In the genomic region with DNA sequence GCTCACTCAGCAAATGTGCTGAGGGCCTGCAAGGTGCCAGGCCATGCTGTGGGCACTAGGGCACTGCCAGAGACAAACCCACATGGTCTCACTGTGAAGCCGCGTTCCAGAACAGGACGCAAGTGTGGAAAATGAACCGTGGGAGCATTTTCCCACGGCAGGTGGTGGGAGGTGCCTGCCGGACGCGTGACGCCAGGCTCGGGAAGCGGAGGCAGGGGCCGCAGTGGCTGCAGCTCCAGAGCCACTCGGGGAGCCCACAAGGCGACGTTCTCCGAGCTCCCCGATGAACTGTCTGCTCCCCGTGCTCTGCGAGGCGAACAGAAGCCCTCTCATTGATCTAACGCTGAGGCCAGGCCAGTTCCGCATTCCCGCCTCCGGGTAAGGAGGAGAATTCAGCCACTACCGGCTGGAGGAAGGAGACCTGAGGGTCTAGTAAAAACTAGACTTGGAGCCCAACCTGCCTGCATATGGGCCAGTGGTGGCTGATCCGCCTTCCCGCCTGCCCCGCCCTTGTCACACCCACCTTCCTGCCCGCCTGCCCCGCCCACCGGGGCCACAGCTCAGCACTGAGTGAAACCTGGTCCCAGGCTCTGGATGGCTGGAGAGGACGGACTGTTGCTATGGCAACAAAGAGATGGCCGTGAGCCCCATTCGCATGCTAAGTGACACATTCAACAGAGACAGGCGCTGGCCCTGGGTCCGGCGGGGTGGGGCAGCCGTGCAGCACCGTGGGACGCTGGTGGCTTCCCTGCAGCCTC, we compare ENCODE assay signal across 10 cellular contexts. TPM values are rescaled to one million over a fixed set of nuclear protein-coding genes. Genes with fewer than 3 reads are reported as not detected.
DNase-seq lines count a peak whose midpoint lies in the region; ATAC-seq and TF ChIP-seq lines count a peak whose summit lies in the region.
"Had no signal": no experiment of that assay in that cellular context is flagged by ENCODE, and none has a peak within 500 bp of the region (broad histone marks: within the 10 kb centered on the region; RNA-seq: fewer than 3 reads in every experiment).

No MANE protein-coding gene starts in this region.

- no peaks in the 10 kb centered on the region for H3K4me1 ChIP-seq in RWPE2 (ENCODE audit: insufficient read depth, poor library complexity, severe bottlenecking)

- TF ChIP-seq CTCF in RWPE2 (IDR thresholded peaks at IDR 0.05; ENCODE audit: poor library complexity, severe bottlenecking) (no peak), glutamatergic neuron (IDR thresholded peaks at IDR 0.05; ENCODE audit: partially characterized antibody, unreplicated experiment) (no peak)

- H3K9me3 Mint-ChIP-seq in glutamatergic neuron (ENCODE audit: unreplicated experiment), result peaks cover 3% of the 10 kb centered on the region
- H3K9me3 Mint-ChIP-seq in stimulated activated naive B cell treated with anti-CD40 and anti-IgM and Interleukin-4, amounts not matched to agents 10 μg/mL and 1 μg/mL and 100 μg/mL, for 72 hours, result no peaks in the 10 kb centered on the region

- no peak overlapping the region for H3K27ac Mint-ChIP-seq in glutamatergic neuron (ENCODE audit: unreplicated experiment)
- no peak overlapping the region for H3K27ac Mint-ChIP-seq in stimulated activated naive B cell treated with anti-CD40 and anti-IgM and Interleukin-4, amounts not matched to agents 10 μg/mL and 1 μg/mL and 100 μg/mL, for 72 hours
- H3K27ac Mint-ChIP-seq: CD14-positive monocyte had no signal

- no peaks in the 10 kb centered on the region for H3K9me3 ChIP-seq in RWPE2 (ENCODE audit: severe bottlenecking)

- ATAC-seq in RWPE2 (ENCODE audit: low read depth) (peak; percentile 43; the same call in 2 of the 3 replicates), GM21723 (IDR thresholded peaks at IDR 0.05; ENCODE audit: unreplicated experiment) (no peak)
- ATAC-seq in stimulated activated naive B cell treated with anti-CD40 and anti-IgM and Interleukin-4, amounts not matched to agents 10 μg/mL and 1 μg/mL and 100 μg/mL, for 72 hours (replicated peaks), result peak; percentile 71 to 82

- H3K4me1 Mint-ChIP-seq in glutamatergic neuron (ENCODE audit: low read depth, unreplicated experiment), result peaks cover 13% of the 10 kb centered on the region
- H3K4me1 Mint-ChIP-seq in stimulated activated naive B cell treated with anti-CD40 and anti-IgM and Interleukin-4, amounts not matched to agents 10 μg/mL and 1 μg/mL and 100 μg/mL, for 72 hours, result peaks cover 3 to 16% of the 10 kb centered on the region in 2 donors
- H3K4me1 Mint-ChIP-seq: CD14-positive monocyte had no signal

- no peak overlapping the region for H3K4me3 ChIP-seq in RWPE2 (ENCODE audit: severe bottlenecking)

- no peaks in the 10 kb centered on the region for H3K36me3 ChIP-seq in RWPE2 (ENCODE audit: low read depth)

- H3K36me3 Mint-ChIP-seq in glutamatergic neuron (ENCODE audit: unreplicated experiment), result no peaks in the 10 kb centered on the region
- no peaks in the 10 kb centered on the region for H3K36me3 Mint-ChIP-seq in stimulated activated naive B cell treated with anti-CD40 and anti-IgM and Interleukin-4, amounts not matched to agents 10 μg/mL and 1 μg/mL and 100 μg/mL, for 72 hours
- H3K36me3 Mint-ChIP-seq: CD14-positive monocyte had no signal

- peak; percentile 13 for DNase-seq in activated CD4-positive, alpha-beta T cell treated with anti-CD3 and anti-CD28 coated beads, Interleukin-2, amount 50 U/mL, for 1 hour
- DNase-seq in activated CD4-positive, alpha-beta T cell treated with anti-CD3 and anti-CD28 coated beads, Interleukin-2, amount 50 U/mL, for 4 hours, result no peak
- DNase-seq in RWPE2 (ENCODE audit: low spot score), result no peak
- DNase-seq in glutamatergic neuron, result peak; percentile 75
- DNase-seq in stimulated activated naive B cell treated with anti-CD40 and anti-IgM and Interleukin-4, amounts not matched to agents 10 μg/mL and 1 μg/mL and 100 μg/mL, for 72 hours, result peak; percentile 33
- DNase-seq in EL, result no peak
- DNase-seq in central memory CD4-positive, alpha-beta T cell, result no peak
- DNase-seq: NK-92 treated with Interleukin-12 subunit alpha and Interleukin-12 subunit beta, amount 100 ng/mL, for 24 hours had no signal

- no peak overlapping the region for H3K4me3 Mint-ChIP-seq in glutamatergic neuron (ENCODE audit: unreplicated experiment)
- H3K4me3 Mint-ChIP-seq in stimulated activated naive B cell treated with anti-CD40 and anti-IgM and Interleukin-4, amounts not matched to agents 10 μg/mL and 1 μg/mL and 100 μg/mL, for 72 hours, result no peak overlapping the region

- H3K27ac ChIP-seq in RWPE2 (ENCODE audit: poor library complexity, severe bottlenecking), result no peak overlapping the region

- peaks cover 5% of the 10 kb centered on the region for H3K27me3 Mint-ChIP-seq in glutamatergic neuron (ENCODE audit: unreplicated experiment)
- H3K27me3 Mint-ChIP-seq in stimulated activated naive B cell treated with anti-CD40 and anti-IgM and Interleukin-4, amounts not matched to agents 10 μg/mL and 1 μg/mL and 100 μg/mL, for 72 hours, result peaks cover 32 to 59% of the 10 kb centered on the region in 2 donors

- H3K27me3 ChIP-seq in RWPE2 (ENCODE audit: insufficient read depth, poor library complexity, severe bottlenecking), result peaks cover 20% of the 10 kb centered on the region

RNA-seq across cellular contexts. Expression of a gene that starts 13.2 kb away (rescaled TPM):
- 9.1 TPM for total RNA-seq in glutamatergic neuron (ENCODE audit: unreplicated experiment)

RNA-seq across cellular contexts. Expression of a gene that starts 59.1 kb away (rescaled TPM):
- total RNA-seq in glutamatergic neuron (ENCODE audit: unreplicated experiment), result 7.4 TPM

Comparison
In these comparisons a context has a peak if more than half of its experiments do, and no peak if none do; other contexts are left out.
1. DNase-seq: peak in activated CD4-positive, alpha-beta T cell treated with anti-CD3 and anti-CD28 coated beads, Interleukin-2, amount 50 U/mL, for 1 hour (single experiment), glutamatergic neuron (single experiment) and stimulated activated naive B cell treated with anti-CD40 and anti-IgM and Interleukin-4, amounts not matched to agents 10 μg/mL and 1 μg/mL and 100 μg/mL, for 72 hours (single experiment); none in activated CD4-positive, alpha-beta T cell treated with anti-CD3 and anti-CD28 coated beads, Interleukin-2, amount 50 U/mL, for 4 hours (0 of 2), RWPE2 (single experiment), EL (single experiment) and central memory CD4-positive, alpha-beta T cell (single experiment).